19 cellular contexts compared by ENCODE assay signal in the genomic region with DNA sequence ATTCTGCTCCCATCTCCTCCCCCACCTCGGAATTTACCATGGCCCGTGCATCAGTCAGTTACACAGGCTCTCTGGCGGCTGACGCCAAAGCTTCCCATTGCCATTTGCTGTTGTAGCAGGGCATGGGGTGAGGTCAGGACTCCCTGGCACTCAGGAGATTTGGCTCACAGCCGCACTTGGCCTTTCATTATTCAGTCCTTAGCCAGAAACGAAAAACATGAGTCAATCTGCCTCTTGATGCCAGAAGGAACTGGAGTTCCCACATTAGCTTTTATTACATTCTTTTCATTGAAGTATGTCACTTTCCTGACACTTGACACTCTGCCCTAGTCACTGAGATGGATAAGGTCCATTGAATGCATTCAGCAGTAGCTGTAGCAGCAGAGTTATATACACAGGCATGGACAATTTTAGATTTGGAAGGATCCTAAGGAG.
A peak's percentile ranks its signal among the peaks of the same experiment; 100 is the strongest.
DNase-seq lines count a peak whose midpoint lies in the region; TF ChIP-seq lines count a peak whose summit lies in the region.
"Had no signal": no experiment of that assay in that cellular context is flagged by ENCODE, and none has a peak within 500 bp of the region (broad histone marks: within the 10 kb centered on the region; RNA-seq: fewer than 3 reads in every experiment).

No MANE protein-coding gene starts in this region.

- no peak for TF ChIP-seq POLR2A in thyroid gland (IDR thresholded peaks at IDR 0.05)

- no peak overlapping the region for H3K27ac ChIP-seq in thyroid gland
- H3K27ac ChIP-seq: tibial nerve, VCaP had no signal

- H3K4me3 ChIP-seq in thyroid gland (replicated peaks in 1 of 3): no peak overlapping the region
- H3K4me3 ChIP-seq: tibial nerve had no signal

- DNase-seq in NCI-H1105 treated with DMSO at 0.1 percent for 48 hours (lab: John Stamatoyannopoulos, UW) (peak; percentile 9), NCI-H1105 (lab: John Stamatoyannopoulos, UW) (no peak), NCI-H2196 (lab: John Stamatoyannopoulos, UW; ENCODE audit: unreplicated experiment) (peak; percentile 71), left kidney (ENCODE audit: low read depth, low spot score) (peak; percentile 62), thyroid gland (peak; percentile 67 to 81), HUDEP-2 (lab: John Stamatoyannopoulos, UW; ENCODE audit: unreplicated experiment in 76 of 76) (no peak), ureter (ENCODE audit: low spot score) (no peak), Kasumi-1 (lab: John Stamatoyannopoulos, UW) (no peak)
- DNase-seq: activated CD4-positive, alpha-beta memory T cell treated with anti-CD3 and anti-CD28 coated beads for 36 hours; activated T-cell treated with anti-CD3 and anti-CD28 coated beads, Interleukin-2, amount 50 U/mL, for 4 hours; CD4-positive, CD25-positive, alpha-beta regulatory T cell; GF-D8; H7; NCI-H1048; NCI-H69; stimulated activated CD4-positive, alpha-beta T cell treated with anti-CD3 and anti-CD28 coated beads, Interleukin-4, amount 100 ng/mL, for 1 hour; SW 1271 had no signal

- 46 to 54% methylated on average over 6 of the region's 6 CpGs for WGBS in thyroid gland, 2 donors

- H3K36me3 ChIP-seq in thyroid gland: no peaks in the 10 kb centered on the region
- H3K36me3 ChIP-seq: tibial nerve had no signal

- intact Hi-C loops in thyroid gland (cut with DNase I): no loop called here

- H3K4me1 ChIP-seq in thyroid gland: peaks cover 0 to 6% of the 10 kb centered on the region in 2 donors
- H3K4me1 ChIP-seq: tibial nerve had no signal

- H3K27me3 ChIP-seq in thyroid gland: no peaks in the 10 kb centered on the region
- H3K27me3 ChIP-seq: tibial nerve had no signal

- TF ChIP-seq CTCF in thyroid gland (IDR thresholded peaks at IDR 0.05): no peak

- no peaks in the 10 kb centered on the region for H3K9me3 ChIP-seq in thyroid gland
- H3K9me3 ChIP-seq: tibial nerve had no signal

Comparison
In these comparisons a context has a peak if more than half of its experiments do, and no peak if none do; other contexts are left out.
1. DNase-seq: peak in NCI-H1105 treated with DMSO at 0.1 percent for 48 hours (single experiment), NCI-H2196 (single experiment), left kidney (single experiment) and thyroid gland (2 of 2); none in NCI-H1105 (single experiment), HUDEP-2 (0 of 76), ureter (single experiment) and Kasumi-1 (0 of 2).